Comparison of ENCODE assay signal across 27 cellular contexts in genomic region chrX:121558886-121559285, GRCh38.
"Had no signal": no experiment of that assay in that cellular context is flagged by ENCODE, and none has a peak within 500 bp of the region (broad histone marks: within the 10 kb centered on the region; RNA-seq: fewer than 3 reads in every experiment).

No MANE protein-coding gene starts in this region.

- H3K27ac Mint-ChIP-seq: effector memory CD8-positive, alpha-beta T cell; immature natural killer cell; natural killer cell treated with Interleukin-12 subunit alpha and Interleukin-12 subunit beta and Interleukin-15 and Interleukin-18, amount 100 ng/mL, for 72 hours; neural progenitor cell; stimulated activated memory B cell treated with anti-CD40 and anti-IgM and Interleukin-4, amounts not matched to agents 10 μg/mL and 1 μg/mL and 100 μg/mL, for 72 hours; stimulated activated naive CD8-positive, alpha-beta T cell treated with anti-CD3 and anti-CD28 coated beads, Interleukin-15, Interleukin-2, amounts not matched to agents 100 ng/mL and 50 ng/mL, for 24 hours had no signal

- H3K36me3 ChIP-seq: esophagus squamous epithelium, gastroesophageal sphincter, left lung, lower lobe of right lung, neural progenitor cell, right lobe of liver, spleen, tibial artery, upper lobe of left lung, uterus had no signal

- DNase-seq: effector memory CD8-positive, alpha-beta T cell; esophagus squamous epithelium; foreskin fibroblast; glutamatergic neuron; immature natural killer cell; left lung; lower lobe of right lung; mesenchymal stem cell; midbrain; occipital lobe; psoas muscle; retina; right lobe of liver; spleen; stimulated activated CD4-positive, alpha-beta T cell treated with anti-CD3 and anti-CD28 coated beads, Interleukin-15, amount 100 ng/mL, for 24 hours; stimulated activated CD4-positive, alpha-beta T cell treated with anti-CD3 and anti-CD28 coated beads, Interleukin-1b, Interleukin-23, amount 100 ng/mL, for 48 hours; stimulated activated CD4-positive, alpha-beta T cell treated with anti-CD3 and anti-CD28 coated beads, Interleukin-4, amount 100 ng/mL, for 24 hours; tibial artery; upper lobe of left lung; uterus had no signal

- H3K27me3 Mint-ChIP-seq: effector memory CD8-positive, alpha-beta T cell; natural killer cell treated with Interleukin-12 subunit alpha and Interleukin-12 subunit beta and Interleukin-15 and Interleukin-18, amount 100 ng/mL, for 72 hours; stimulated activated memory B cell treated with anti-CD40 and anti-IgM and Interleukin-4, amounts not matched to agents 10 μg/mL and 1 μg/mL and 100 μg/mL, for 72 hours; stimulated activated naive CD8-positive, alpha-beta T cell treated with anti-CD3 and anti-CD28 coated beads, Interleukin-15, Interleukin-2, amounts not matched to agents 100 ng/mL and 50 ng/mL, for 24 hours had no signal

- FAIRE-seq: keratinocyte had no signal

- H3K79me2 ChIP-seq: parathyroid adenoma had no signal

- H2AFZ ChIP-seq: neural progenitor cell, parathyroid adenoma had no signal

- H3K9ac ChIP-seq: neural progenitor cell, parathyroid adenoma had no signal

- H3K9me3 ChIP-seq: esophagus squamous epithelium, gastroesophageal sphincter, left lung, lower lobe of right lung, psoas muscle, right lobe of liver, spleen, tibial artery, upper lobe of left lung, uterus had no signal

- H3K4me2 ChIP-seq: neural progenitor cell had no signal

- H3K4me1 ChIP-seq: esophagus squamous epithelium, gastroesophageal sphincter, left lung, lower lobe of right lung, neural progenitor cell, parathyroid adenoma, psoas muscle, right lobe of liver, spleen, tibial artery, upper lobe of left lung, uterus had no signal

- H3K4me3 Mint-ChIP-seq: effector memory CD8-positive, alpha-beta T cell; immature natural killer cell; natural killer cell treated with Interleukin-12 subunit alpha and Interleukin-12 subunit beta and Interleukin-15 and Interleukin-18, amount 100 ng/mL, for 72 hours; neural progenitor cell; stimulated activated memory B cell treated with anti-CD40 and anti-IgM and Interleukin-4, amounts not matched to agents 10 μg/mL and 1 μg/mL and 100 μg/mL, for 72 hours; stimulated activated naive CD8-positive, alpha-beta T cell treated with anti-CD3 and anti-CD28 coated beads, Interleukin-15, Interleukin-2, amounts not matched to agents 100 ng/mL and 50 ng/mL, for 24 hours had no signal

- H3K9me3 Mint-ChIP-seq: neural progenitor cell; stimulated activated memory B cell treated with anti-CD40 and anti-IgM and Interleukin-4, amounts not matched to agents 10 μg/mL and 1 μg/mL and 100 μg/mL, for 72 hours; stimulated activated naive CD8-positive, alpha-beta T cell treated with anti-CD3 and anti-CD28 coated beads, Interleukin-15, Interleukin-2, amounts not matched to agents 100 ng/mL and 50 ng/mL, for 24 hours had no signal

- ATAC-seq: effector memory CD8-positive, alpha-beta T cell; gastroesophageal sphincter; left lung; lower lobe of right lung; natural killer cell treated with Interleukin-12 subunit alpha and Interleukin-12 subunit beta and Interleukin-15 and Interleukin-18, amount 100 ng/mL, for 72 hours; psoas muscle; right lobe of liver; stimulated activated memory B cell treated with anti-CD40 and anti-IgM and Interleukin-4, amounts not matched to agents 10 μg/mL and 1 μg/mL and 100 μg/mL, for 72 hours had no signal

- H3K4me3 ChIP-seq: esophagus squamous epithelium, gastroesophageal sphincter, left lung, lower lobe of right lung, neural progenitor cell, psoas muscle, right lobe of liver, spleen, tibial artery, upper lobe of left lung, uterus had no signal

- H3K27me3 ChIP-seq: esophagus squamous epithelium, gastroesophageal sphincter, left lung, neural progenitor cell, right lobe of liver, spleen, tibial artery, upper lobe of left lung, uterus had no signal

- H3K36me3 Mint-ChIP-seq: immature natural killer cell; natural killer cell treated with Interleukin-12 subunit alpha and Interleukin-12 subunit beta and Interleukin-15 and Interleukin-18, amount 100 ng/mL, for 72 hours; neural progenitor cell; stimulated activated memory B cell treated with anti-CD40 and anti-IgM and Interleukin-4, amounts not matched to agents 10 μg/mL and 1 μg/mL and 100 μg/mL, for 72 hours had no signal

- H3K4me1 Mint-ChIP-seq: immature natural killer cell had no signal

- H3K27ac ChIP-seq: esophagus squamous epithelium, gastroesophageal sphincter, left lung, lower lobe of right lung, neural progenitor cell, parathyroid adenoma, psoas muscle, right lobe of liver, spleen, tibial artery, upper lobe of left lung, uterus had no signal
